17 cellular contexts compared by ENCODE assay signal in genomic region chr15:67510597-67511225, GRCh38. TPM values are rescaled to one million over a fixed set of nuclear protein-coding genes. Genes with fewer than 3 reads are reported as not detected.
A peak's percentile ranks its signal among the peaks of the same experiment; 100 is the strongest.
DNase-seq lines count a peak whose midpoint lies in the region; ATAC-seq, FAIRE-seq and TF ChIP-seq lines count a peak whose summit lies in the region.
"Had no signal": no experiment of that assay in that cellular context is flagged by ENCODE, and none has a peak within 500 bp of the region (broad histone marks: within the 10 kb centered on the region; RNA-seq: fewer than 3 reads in every experiment).

No MANE protein-coding gene starts in this region.

- BruUV-seq in K562 (replicated peaks; lab: Mats Ljungman, UMichigan) (no TSS peak), OCI-LY7 (replicated peaks; lab: Mats Ljungman, UMichigan) (no TSS peak)

- DNase-seq in AG09319 (ENCODE audit: extremely low read depth, low read depth) (peak; percentile 44), HTR-8/SVneo (ENCODE audit: insufficient read length, low spot score) (peak; percentile 44), K562 (ENCODE audit: extremely low read depth in 1 of 4, low spot score in 3 of 4) (no peak), keratinocyte (ENCODE audit: low read depth, low spot score) (no peak), HuH-7 (ENCODE audit: low spot score) (no peak), NCI-H1417 treated with DMSO at 0.1 percent for 48 hours (lab: John Stamatoyannopoulos, UW) (no peak), OCI-LY7 (ENCODE audit: low spot score) (no peak)
- DNase-seq: activated naive CD4-positive, alpha-beta T cell treated with Interleukin-2 at 50 U/mL for 16 hours; BE2C; DMS 273 treated with DMSO at 0.1 percent for 48 hours; effector memory CD4-positive, alpha-beta T cell; NCI-H2171 treated with DMSO at 0.1 percent for 48 hours; T-helper 2 cell had no signal

- no peak for TF ChIP-seq EP300 in K562 (IDR thresholded peaks at IDR 0.05; ENCODE audit: low read length)

- no peaks in the 10 kb centered on the region for H3K27me3 ChIP-seq in K562 (ENCODE audit: control insufficient read depth in 2 of 2, insufficient read depth in 2 of 2, low read length in 2 of 2)
- H3K27me3 ChIP-seq in keratinocyte (ENCODE audit: control insufficient read depth, extremely low read depth, insufficient read depth, low read length): no peaks in the 10 kb centered on the region
- H3K27me3 ChIP-seq: BE2C, cardiac muscle cell, gastroesophageal sphincter had no signal

- POLR2A ChIA-PET in K562 (lab: Yijun Ruan, JAX) (interaction anchor here (0.6 to 1.6 kb wide), 4 partner anchors 9 to 257 kb away, joined by 3 to 5 read pairs (median 4); partner anchors contain the start of gene C15orf61), OCI-LY7 (lab: Charles Lee) (no interaction called here)

- ATAC-seq in K562 (no peak), GM18870 (IDR thresholded peaks at IDR 0.05; ENCODE audit: unreplicated experiment) (no peak)
- ATAC-seq: gastroesophageal sphincter, Right ventricle myocardium inferior had no signal

- 0 out of 2 replicates have a peak overlapping the region, but pooled peaks have one; percentile 66 for H2AFZ ChIP-seq in K562 (ENCODE audit: low read depth, low read length)
- H2AFZ ChIP-seq in keratinocyte (ENCODE audit: control insufficient read depth, low read length): no peak overlapping the region
- no peak overlapping the region for H2AFZ ChIP-seq in OCI-LY7 (ENCODE audit: low read length)

- no peaks in the 10 kb centered on the region for H3K9me2 ChIP-seq in OCI-LY7 (ENCODE audit: insufficient read depth, low read length)

- dilution Hi-C loops in keratinocyte (cut with MboI; ENCODE audit: extremely low pct_ligation_motif_present, low sequenced_read_pairs): no loop called here

- peak; percentile 49 for FAIRE-seq in HTR-8/SVneo (lab: Jason Lieb, UNC)
- FAIRE-seq in K562 (lab: Jason Lieb, UNC): no peak
- peak; percentile 23 for FAIRE-seq in keratinocyte (lab: Jason Lieb, UNC)

- H3K4me2 ChIP-seq in K562 (ENCODE audit: insufficient read depth, low read length) (no peak overlapping the region), keratinocyte (ENCODE audit: control insufficient read depth, extremely low read depth, insufficient read depth, low read depth, low read length) (no peak overlapping the region), OCI-LY7 (ENCODE audit: low read length) (no peak overlapping the region)

- intact Hi-C loops in K562 (cut with micrococcal nuclease) (no loop called here), OCI-LY7 (cut with micrococcal nuclease; ENCODE audit: unreplicated experiment) (no loop called here)

- H3K4me1 ChIP-seq in K562 (replicated peaks in 1 of 2; ENCODE audit: control insufficient read depth in 2 of 2, insufficient read depth in 2 of 2, low read length in 2 of 2) (peaks cover 3 to 10% of the 10 kb centered on the region in 2 experiments; a peak in 2 of 5 replicates), keratinocyte (ENCODE audit: control insufficient read depth, extremely low read depth, insufficient read depth, low read length) (peaks cover 8% of the 10 kb centered on the region), OCI-LY7 (ENCODE audit: insufficient read depth, low read length, poor library complexity, severe bottlenecking) (peaks cover 17% of the 10 kb centered on the region)
- H3K4me1 ChIP-seq: BE2C, gastroesophageal sphincter had no signal

- no peak for TF ChIP-seq RAD21 in K562 (CRISPR knock-in tag; conservative IDR thresholded peaks at IDR 0.05 in 1 of 2, IDR thresholded peaks at IDR 0.05 in 1 of 2)

- H3K79me2 ChIP-seq in K562 (ENCODE audit: control insufficient read depth, insufficient read depth, low read length) (no peaks in the 10 kb centered on the region), keratinocyte (ENCODE audit: control insufficient read depth, insufficient read depth, low read length) (no peaks in the 10 kb centered on the region), OCI-LY7 (ENCODE audit: insufficient read depth, low read depth, low read length) (no peaks in the 10 kb centered on the region)

- no peaks in the 10 kb centered on the region for H3K9me1 ChIP-seq in K562 (ENCODE audit: control insufficient read depth, insufficient read depth, low read length)
- H3K9me1 ChIP-seq in keratinocyte (ENCODE audit: control insufficient read depth, extremely low read depth, insufficient read depth, low read length): peaks cover 2% of the 10 kb centered on the region

- H4K20me1 ChIP-seq in K562 (replicated peaks; ENCODE audit: control insufficient read depth, insufficient read depth, low read length) (no peaks in the 10 kb centered on the region), keratinocyte (ENCODE audit: control insufficient read depth, extremely low read depth, insufficient read depth, low read length) (no peaks in the 10 kb centered on the region), OCI-LY7 (ENCODE audit: insufficient read depth, low read length) (no peaks in the 10 kb centered on the region)

- 66% methylated on average over 7 of the region's 7 CpGs for WGBS in K562 (ENCODE audit: insufficient coverage, low coverage, missing lambda C conversion rate)

- H3K27ac ChIP-seq in K562 (ENCODE audit: extremely low read depth, low read depth, low read length) (no peak overlapping the region), keratinocyte (ENCODE audit: control insufficient read depth, insufficient read depth, low read length) (no peak overlapping the region), OCI-LY7 (ENCODE audit: low read depth, low read length, poor library complexity, severe bottlenecking) (no peak overlapping the region)
- H3K27ac ChIP-seq: cardiac muscle cell, gastroesophageal sphincter had no signal

- no peak for TF ChIP-seq CTCF in AG09319 (IDR thresholded peaks at IDR 0.05; ENCODE audit: low read depth, low read length)
- no peak for TF ChIP-seq CTCF in K562 (IDR thresholded peaks at IDR 0.05 in 2 of 3, conservative IDR thresholded peaks at IDR 0.05 in 1 of 3; ENCODE audit: insufficient read depth in 2 of 3, low read depth in 1 of 3, low read length in 3 of 3)
- no peak for TF ChIP-seq CTCF in keratinocyte (optimal IDR thresholded peaks at IDR 0.05 in 1 of 3, IDR thresholded peaks at IDR 0.05 in 1 of 3, conservative IDR thresholded peaks at IDR 0.05 in 1 of 3; ENCODE audit: extremely low read depth in 1 of 3, insufficient read depth in 2 of 3, low read length in 3 of 3)
- no peak for TF ChIP-seq CTCF in OCI-LY7 (conservative IDR thresholded peaks at IDR 0.05; ENCODE audit: low read length)

- no peak overlapping the region for H3K4me3 ChIP-seq in K562
- no peak overlapping the region for H3K4me3 ChIP-seq in keratinocyte (ENCODE audit: control insufficient read depth in 2 of 3, extremely low read depth in 1 of 3, insufficient read depth in 2 of 3, low read depth in 1 of 3, low read length in 3 of 3)
- H3K4me3 ChIP-seq in OCI-LY7 (ENCODE audit: low read depth, low read length, poor library complexity, severe bottlenecking): no peak overlapping the region
- H3K4me3 ChIP-seq: cardiac muscle cell, gastroesophageal sphincter had no signal

- no peak for TF ChIP-seq POLR2A in K562 (conservative IDR thresholded peaks at IDR 0.05)

- no peaks in the 10 kb centered on the region for H3K9me3 ChIP-seq in K562 (replicated peaks; ENCODE audit: control insufficient read depth, insufficient read depth, low read depth, low read length)
- no peaks in the 10 kb centered on the region for H3K9me3 ChIP-seq in keratinocyte (ENCODE audit: control insufficient read depth, low read depth, low read length)
- no peaks in the 10 kb centered on the region for H3K9me3 ChIP-seq in OCI-LY7 (ENCODE audit: low read length)
- H3K9me3 ChIP-seq: BE2C, gastroesophageal sphincter had no signal

- H3K9ac ChIP-seq in K562 (ENCODE audit: insufficient read depth in 1 of 2, low read depth in 2 of 2, low read length in 2 of 2): no peak overlapping the region
- no peak overlapping the region for H3K9ac ChIP-seq in keratinocyte (ENCODE audit: control insufficient read depth, extremely low read depth, insufficient read depth, low read length)

- in situ Hi-C loops in K562 (cut with MboI): no loop called here

- CTCF ChIA-PET in K562 (lab: Yijun Ruan, JAX; ENCODE audit: low intra/inter-chr PET ratio): no interaction called here
- CTCF ChIA-PET in OCI-LY7 (lab: Charles Lee; ENCODE audit: unreplicated experiment): no interaction called here

- H3K36me3 ChIP-seq in K562 (ENCODE audit: control insufficient read depth, insufficient read depth, low read length) (no peaks in the 10 kb centered on the region), keratinocyte (ENCODE audit: control insufficient read depth in 2 of 2, extremely low read depth in 1 of 2, insufficient read depth in 2 of 2, low read length in 2 of 2) (peaks cover 0 to 2% of the 10 kb centered on the region in 2 experiments), OCI-LY7 (ENCODE audit: insufficient read depth, low read length) (no peaks in the 10 kb centered on the region)
- H3K36me3 ChIP-seq: cardiac muscle cell had no signal

RNA-seq across cellular contexts. Expression of gene C15orf61, which starts 10.2 kb away (rescaled TPM):
- 8.6 and 14.3 TPM in 2 replicates for total RNA-seq in K562 (2011; cell fraction: chromatin; rRNA removed; ENCODE audit: low replicate concordance)
- 7.0 and 8.2 TPM in 2 replicates for total RNA-seq in K562 (2011; cell fraction: nucleolus; rRNA removed)
- total RNA-seq in K562 (2011; cell fraction: nucleoplasm; rRNA removed): 12.8 and 14.5 TPM in 2 replicates
- 8.7 and 10.7 TPM in 2 replicates for total RNA-seq in K562 (2014; rRNA removed)
- total RNA-seq in K562 (2014; rRNA removed; fragmentation: Illumina TruSeq; extraction: Trizol): 3.3 and 3.7 TPM in 2 replicates
- total RNA-seq in K562 (2015; rRNA removed; fragmentation: Illumina TruSeq; extraction: Trizol): 4.0 and 5.7 TPM in 2 replicates
- total RNA-seq in K562 (2021): 10.4 and 12.9 TPM in 2 replicates
- 3.3 and 4.3 TPM in 2 replicates for polyA plus RNA-seq in K562 (2011; rRNA removed)
- 4.1 and 8.9 TPM in 2 replicates for polyA plus RNA-seq in K562 (2011; cell fraction: cytosol; rRNA removed)
- polyA plus RNA-seq in K562 (2011; cell fraction: nucleus; rRNA removed): 7.1 and 8.8 TPM in 2 replicates
- 5.1 and 5.6 TPM in 2 replicates for polyA plus RNA-seq in K562 (2012)
- 1.6 and 1.9 TPM in 2 replicates for polyA plus RNA-seq in K562 (2014; fragmentation: Illumina TruSeq; extraction: Trizol)
- polyA plus RNA-seq in K562 (2014; fragmentation: Nextera tagmentation; extraction: Ambion mirVana): 1 to 10 TPM; 1.8 to 2.7 TPM
- polyA plus RNA-seq in K562 (2014; rRNA removed): 7.6 and 10.5 TPM in 2 replicates
- polyA minus RNA-seq in K562 (2011; rRNA and poly(A)+ RNA removed): 3.5 and 7.9 TPM in 2 replicates
- polyA minus RNA-seq in K562 (2011; cell fraction: cytosol; rRNA and poly(A)+ RNA removed): 1.5 and 3.6 TPM in 2 replicates
- polyA minus RNA-seq in K562 (2011; cell fraction: nucleus; rRNA and poly(A)+ RNA removed): 16.2 and 35.0 TPM in 2 replicates
- polyA plus RNA-seq in keratinocyte: 1.4 to 2.6 TPM (median 1.5 TPM) in 3 replicates
- polyA plus RNA-seq in keratinocyte (2011; ENCODE audit: low read depth): 2.8 TPM
- polyA plus RNA-seq in keratinocyte (2011; cell fraction: cytosol; rRNA removed): 1.2 and 2.2 TPM in 2 replicates
- polyA plus RNA-seq in keratinocyte (2011; cell fraction: nucleus; rRNA removed): 1.0 and 1.9 TPM in 2 replicates
- 1.5 and 3.1 TPM in 2 replicates for polyA plus RNA-seq in keratinocyte (2012; ENCODE audit: low replicate concordance)
- 1.2 to 3.9 TPM (median 1.9 TPM) in 3 replicates for polyA minus RNA-seq in keratinocyte
- 1.2 TPM for polyA minus RNA-seq in keratinocyte (2011; cell fraction: cytosol; rRNA and poly(A)+ RNA removed)
- polyA minus RNA-seq in keratinocyte (2011; cell fraction: nucleus; rRNA and poly(A)+ RNA removed): 0.63 and 0.85 TPM in 2 replicates
- total RNA-seq in OCI-LY7 (2014; rRNA removed; shearing (Covaris generic)): 13.3 and 18.3 TPM in 2 replicates
- 9.3 and 12.2 TPM in 2 replicates for total RNA-seq in OCI-LY7 (2022)

RNA-seq across cellular contexts. Expression of gene MAP2K5, which starts 31.8 kb away (rescaled TPM):
- total RNA-seq in K562 (2011; cell fraction: chromatin; rRNA removed; ENCODE audit: low replicate concordance): 36.3 and 45.3 TPM in 2 replicates
- 14.8 and 15.3 TPM in 2 replicates for total RNA-seq in K562 (2011; cell fraction: nucleolus; rRNA removed)
- 30.1 and 40.2 TPM in 2 replicates for total RNA-seq in K562 (2011; cell fraction: nucleoplasm; rRNA removed)
- total RNA-seq in K562 (2014; rRNA removed) (7.3 and 7.4 TPM in 2 replicates), K562 (2014; rRNA removed; fragmentation: Illumina TruSeq; extraction: Trizol) (6.7 and 8.3 TPM in 2 replicates), K562 (2015; rRNA removed; fragmentation: Illumina TruSeq; extraction: Trizol) (7.5 and 8.3 TPM in 2 replicates), K562 (2021) (16.5 and 17.6 TPM in 2 replicates), OCI-LY7 (2022) (35.0 and 44.6 TPM in 2 replicates)
- polyA plus RNA-seq in K562 (2011; rRNA removed) (3.9 and 5.0 TPM in 2 replicates), K562 (2014; fragmentation: Illumina TruSeq; extraction: Trizol) (13.9 and 14.3 TPM in 2 replicates), K562 (2014; fragmentation: Nextera tagmentation; extraction: Ambion mirVana) (1 to 10 TPM in 1 of 2 experiments, under 1 TPM in 1; 0.41 to 1.6 TPM), K562 (2014; rRNA removed) (5.3 and 8.0 TPM in 2 replicates), keratinocyte (1.8 to 5.2 TPM (median 3.6 TPM) in 3 replicates)
- 2.7 and 3.3 TPM in 2 replicates for polyA plus RNA-seq in K562 (2011; cell fraction: cytosol; rRNA removed)
- 14.3 and 14.7 TPM in 2 replicates for polyA plus RNA-seq in K562 (2011; cell fraction: nucleus; rRNA removed)
- polyA plus RNA-seq in K562 (2012): 15.5 and 32.5 TPM in 2 replicates
- 8.8 and 10.8 TPM in 2 replicates for polyA minus RNA-seq in K562 (2011; rRNA and poly(A)+ RNA removed)
- polyA minus RNA-seq in K562 (2011; cell fraction: cytosol; rRNA and poly(A)+ RNA removed): 12.1 and 12.4 TPM in 2 replicates
- polyA minus RNA-seq in K562 (2011; cell fraction: nucleus; rRNA and poly(A)+ RNA removed): 17.4 and 22.1 TPM in 2 replicates
- 20.2 TPM for polyA plus RNA-seq in keratinocyte (2011; ENCODE audit: low read depth)
- 4.1 and 4.4 TPM in 2 replicates for polyA plus RNA-seq in keratinocyte (2011; cell fraction: cytosol; rRNA removed)
- 6.5 and 7.9 TPM in 2 replicates for polyA plus RNA-seq in keratinocyte (2011; cell fraction: nucleus; rRNA removed)
- polyA plus RNA-seq in keratinocyte (2012; ENCODE audit: low replicate concordance): 8.6 and 12.2 TPM in 2 replicates
- 4.0 to 7.9 TPM (median 4.4 TPM) in 3 replicates for polyA minus RNA-seq in keratinocyte
- polyA minus RNA-seq in keratinocyte (2011; cell fraction: cytosol; rRNA and poly(A)+ RNA removed): 6.5 TPM
- 7.8 and 11.6 TPM in 2 replicates for polyA minus RNA-seq in keratinocyte (2011; cell fraction: nucleus; rRNA and poly(A)+ RNA removed)
- total RNA-seq in OCI-LY7 (2014; rRNA removed; shearing (Covaris generic)): 9.0 and 10.2 TPM in 2 replicates

Comparison
In these comparisons a context has a peak if more than half of its experiments do, and no peak if none do; other contexts are left out.
1. DNase-seq: peak in AG09319 (single experiment) and HTR-8/SVneo (single experiment); none in K562 (0 of 4), keratinocyte (single experiment), HuH-7 (single experiment), NCI-H1417 treated with DMSO at 0.1 percent for 48 hours (single experiment) and OCI-LY7 (single experiment).